Comparison of ENCODE assay signal across 17 cellular contexts in genomic region chr1:168229893-168230292, GRCh38. TPM values are rescaled to one million over a fixed set of nuclear protein-coding genes. Genes with fewer than 3 reads are reported as not detected.
A peak's percentile ranks its signal among the peaks of the same experiment; 100 is the strongest.
DNase-seq lines count a peak whose midpoint lies in the region; ATAC-seq and TF ChIP-seq lines count a peak whose summit lies in the region.
"Had no signal": no experiment of that assay in that cellular context is flagged by ENCODE, and none has a peak within 500 bp of the region (broad histone marks: within the 10 kb centered on the region; RNA-seq: fewer than 3 reads in every experiment).

No MANE protein-coding gene starts in this region.

- CTCF ChIA-PET in CD4-positive, alpha-beta T cell (lab: Charles Lee) = no interaction called here

- H3K9ac ChIP-seq in rectal smooth muscle tissue (ENCODE audit: low read length) = no peak overlapping the region

- H3K4me1 ChIP-seq in rectal smooth muscle tissue (ENCODE audit: control insufficient read depth, insufficient read depth, low read length) = peaks cover 16% of the 10 kb centered on the region

- ATAC-seq in CD4-positive, alpha-beta T cell (ENCODE audit: poor library complexity) = no peak
- ATAC-seq in T-helper 17 cell (no peak), HG03175 (IDR thresholded peaks at IDR 0.05; ENCODE audit: unreplicated experiment) (no peak)
- ATAC-seq: activated T-cell treated with anti-CD3 and anti-CD28 coated beads, Interleukin-2, amount 50 U/mL, for 4 hours; naive thymus-derived CD8-positive, alpha-beta T cell had no signal

- no peak for DNase-seq in CD4-positive, alpha-beta T cell
- DNase-seq in T-helper 17 cell (no peak), epithelial cell of esophagus (ENCODE audit: low read depth) (peak; percentile 85), AML-193 (lab: John Stamatoyannopoulos, UW) (no peak), NCI-H2196 (lab: John Stamatoyannopoulos, UW; ENCODE audit: unreplicated experiment) (no peak), KG1 (lab: John Stamatoyannopoulos, UW) (no peak)
- DNase-seq: activated T-cell treated with anti-CD3 and anti-CD28 coated beads, Interleukin-2, amount 50 U/mL, for 4 hours; DND-41; naive thymus-derived CD8-positive, alpha-beta T cell; NCI-H1092 treated with DMSO at 0.1 percent for 48 hours; NCI-H2029 treated with DMSO at 0.1 percent for 48 hours; sigmoid colon had no signal

- peaks cover 77% of the 10 kb centered on the region for H3K36me3 Mint-ChIP-seq in CD4-positive, alpha-beta T cell (ENCODE audit: low read depth)
- peaks cover 11% of the 10 kb centered on the region for H3K36me3 Mint-ChIP-seq in T-helper 17 cell (ENCODE audit: low read depth)

- no peaks in the 10 kb centered on the region for H3K27me3 ChIP-seq in CD4-positive, alpha-beta T cell (ENCODE audit: control insufficient read depth, insufficient read depth, low read length)
- no peaks in the 10 kb centered on the region for H3K27me3 ChIP-seq in rectal smooth muscle tissue (ENCODE audit: control insufficient read depth, insufficient read depth, low read length)
- H3K27me3 ChIP-seq: sigmoid colon, tibial nerve had no signal

- H3K4me3 ChIP-seq in epithelial cell of esophagus (ENCODE audit: low read length) (no peak overlapping the region), rectal smooth muscle tissue (ENCODE audit: low read length) (peak overlapping the region; percentile 0)
- H3K4me3 ChIP-seq: lung, tibial nerve had no signal

- no peaks in the 10 kb centered on the region for H3K9me3 ChIP-seq in CD4-positive, alpha-beta T cell (ENCODE audit: control insufficient read depth, low read length)
- no peaks in the 10 kb centered on the region for H3K9me3 ChIP-seq in T-helper 17 cell (ENCODE audit: control insufficient read depth, low read length, poor library complexity, severe bottlenecking)
- H3K9me3 ChIP-seq: sigmoid colon, tibial nerve had no signal

- H3K4me1 Mint-ChIP-seq in CD4-positive, alpha-beta T cell (ENCODE audit: low read depth) = peaks cover 83% of the 10 kb centered on the region
- peaks cover 59% of the 10 kb centered on the region for H3K4me1 Mint-ChIP-seq in T-helper 17 cell

- H3K27ac ChIP-seq in CD4-positive, alpha-beta T cell (ENCODE audit: low read depth, low read length) = no peak overlapping the region
- no peak overlapping the region for H3K27ac ChIP-seq in rectal smooth muscle tissue (ENCODE audit: low read depth, low read length)

- H3K27me3 Mint-ChIP-seq in CD4-positive, alpha-beta T cell = no peaks in the 10 kb centered on the region
- H3K27me3 Mint-ChIP-seq in T-helper 17 cell = no peaks in the 10 kb centered on the region
- H3K27me3 Mint-ChIP-seq: activated naive CD4-positive, alpha-beta T cell treated with anti-CD3 and anti-CD28 coated beads, Interleukin-2, amount 50 U/mL, for 24 hours; naive thymus-derived CD8-positive, alpha-beta T cell had no signal

- H3K27ac Mint-ChIP-seq in CD4-positive, alpha-beta T cell = peak overlapping the region; percentile 8
- H3K27ac Mint-ChIP-seq in T-helper 17 cell = peak overlapping the region; percentile 53

- H3K9me3 Mint-ChIP-seq in CD4-positive, alpha-beta T cell = no peaks in the 10 kb centered on the region
- H3K9me3 Mint-ChIP-seq: activated naive CD4-positive, alpha-beta T cell treated with anti-CD3 and anti-CD28 coated beads, Interleukin-2, amount 50 U/mL, for 24 hours; activated T-cell treated with anti-CD3 and anti-CD28 coated beads, Interleukin-2, amount 50 U/mL, for 4 hours; naive thymus-derived CD8-positive, alpha-beta T cell had no signal

- peak overlapping the region; percentile 48 for H3K4me3 Mint-ChIP-seq in CD4-positive, alpha-beta T cell
- H3K4me3 Mint-ChIP-seq in T-helper 17 cell = no peak overlapping the region
- H3K4me3 Mint-ChIP-seq: activated T-cell treated with anti-CD3 and anti-CD28 coated beads, Interleukin-2, amount 50 U/mL, for 4 hours had no signal

- no peak for TF ChIP-seq CTCF in CD4-positive, alpha-beta T cell (IDR thresholded peaks at IDR 0.05)
- no peak for TF ChIP-seq CTCF in epithelial cell of esophagus (IDR thresholded peaks at IDR 0.05; ENCODE audit: insufficient read depth, low read depth, low read length, missing control alignments)

- POLR2A ChIA-PET in CD4-positive, alpha-beta T cell (lab: Charles Lee) = no interaction called here

- H3K36me3 ChIP-seq in rectal smooth muscle tissue (ENCODE audit: control insufficient read depth, insufficient read depth, low read length) = peaks cover 12% of the 10 kb centered on the region

- intact Hi-C loops in CD4-positive, alpha-beta T cell (cut with DNase I, micrococcal nuclease) = loop anchor here (5.0 to 10.0 kb wide), 4 partner anchors 135 to 1662 kb away; partner anchors contain the start of genes BLZF1 (in 1 of the 2), NME7 (in 1 of the 2), SCYL3 (in 1 of the 2) and SLC19A2 (in 1 of the 2)

RNA-seq across cellular contexts. Expression of gene SFT2D2, which starts 4.1 kb away (rescaled TPM):
- total RNA-seq in CD4-positive, alpha-beta T cell = 10 to 100 TPM; 47.0 to 51.7 TPM
- 10 to 100 TPM; 62.9 to 63.9 TPM for total RNA-seq in T-helper 17 cell

RNA-seq across cellular contexts. Expression of gene TBX19, which starts 50.8 kb away (rescaled TPM):
- 1 to 10 TPM; 1.6 to 1.8 TPM for total RNA-seq in CD4-positive, alpha-beta T cell
- 1 to 10 TPM; 2.7 TPM for total RNA-seq in T-helper 17 cell

RNA-seq across cellular contexts. Expression of gene TIPRL, which starts 51.1 kb away (rescaled TPM):
- 10 to 100 TPM; 15.8 to 16.4 TPM for total RNA-seq in CD4-positive, alpha-beta T cell
- 10 to 100 TPM; 17.5 to 22.6 TPM for total RNA-seq in T-helper 17 cell
